17 cellular contexts compared by ENCODE assay signal in genomic region chr12:77968571-77968970, GRCh38.
A peak's percentile ranks its signal among the peaks of the same experiment; 100 is the strongest.
DNase-seq lines count a peak whose midpoint lies in the region; ATAC-seq and TF ChIP-seq lines count a peak whose summit lies in the region.
"Had no signal": no experiment of that assay in that cellular context is flagged by ENCODE, and none has a peak within 500 bp of the region (broad histone marks: within the 10 kb centered on the region; RNA-seq: fewer than 3 reads in every experiment).

No MANE protein-coding gene starts in this region.

- H4K8ac ChIP-seq in mesenchymal stem cell (ENCODE audit: low read length), result peak overlapping the region; percentile 69

- no peak overlapping the region for H4K91ac ChIP-seq in mesenchymal stem cell (ENCODE audit: low read length)

- H3K4me1 ChIP-seq in PC-9 (replicated peaks; ENCODE audit: insufficient read depth), result no peaks in the 10 kb centered on the region
- H3K4me1 ChIP-seq in mesenchymal stem cell (ENCODE audit: control insufficient read depth, insufficient read depth, low read depth, low read length), result no peaks in the 10 kb centered on the region
- H3K4me1 ChIP-seq: BLaER1 treated with 17β-estradiol and CSF1 and Interleukin-3, amounts not matched to agents 10 nM and 100 nM had no signal

- H2BK120ac ChIP-seq in mesenchymal stem cell (ENCODE audit: low read depth, low read length), result no peak overlapping the region

- no peaks in the 10 kb centered on the region for H4K20me1 ChIP-seq in PC-9 (ENCODE audit: insufficient read depth)
- H4K20me1 ChIP-seq: BLaER1 treated with 17β-estradiol and CSF1 and Interleukin-3, amounts not matched to agents 10 nM and 100 nM had no signal

- no peak overlapping the region for H2BK15ac ChIP-seq in mesenchymal stem cell (ENCODE audit: low read depth, poor library complexity, severe bottlenecking)

- no peak overlapping the region for H3K14ac ChIP-seq in mesenchymal stem cell (ENCODE audit: low read length in 2 of 2)

- no peak overlapping the region for H2BK5ac ChIP-seq in mesenchymal stem cell (ENCODE audit: low read depth, low read length, poor library complexity, severe bottlenecking)

- TF ChIP-seq POLR2A in GM18505 (IDR thresholded peaks at IDR 0.05; ENCODE audit: borderline replicate concordance, extremely low read depth, insufficient read depth, insufficient read length), result no peak

- intact Hi-C loops in PC-9 (cut with micrococcal nuclease; ENCODE audit: unreplicated experiment) (no loop called here), sciatic nerve (cut with DNase I) (no loop called here)
- intact Hi-C loops in activated naive CD4-positive, alpha-beta T cell treated with anti-CD3 and anti-CD28 coated beads for 36 hours (cut with micrococcal nuclease), result no loop called here

- H3K36me3 ChIP-seq in PC-9 (ENCODE audit: low read depth), result no peaks in the 10 kb centered on the region
- H3K36me3 ChIP-seq in mesenchymal stem cell (ENCODE audit: control insufficient read depth in 1 of 2, insufficient read depth in 2 of 2, low read depth in 1 of 2, low read length in 2 of 2), result peaks cover 0 to 35% of the 10 kb centered on the region in 2 experiments
- H3K36me3 ChIP-seq: BLaER1 treated with 17β-estradiol and CSF1 and Interleukin-3, amounts not matched to agents 10 nM and 100 nM had no signal

- ATAC-seq in sciatic nerve (peak; percentile 22), GM18505 (IDR thresholded peaks at IDR 0.05; ENCODE audit: unreplicated experiment) (no peak)

- no peak overlapping the region for H3K4me2 ChIP-seq in PC-9
- no peak overlapping the region for H3K4me2 ChIP-seq in mesenchymal stem cell (ENCODE audit: low read length, poor library complexity, severe bottlenecking)
- H3K4me2 ChIP-seq: BLaER1 treated with 17β-estradiol and CSF1 and Interleukin-3, amounts not matched to agents 10 nM and 100 nM had no signal

- H2BK12ac ChIP-seq in mesenchymal stem cell (ENCODE audit: low read length in 2 of 2), result no peak overlapping the region

- TF ChIP-seq CTCF in PC-9 (conservative IDR thresholded peaks at IDR 0.05), result no peak

- no peak overlapping the region for H3K27ac Mint-ChIP-seq in activated naive CD4-positive, alpha-beta T cell treated with anti-CD3 and anti-CD28 coated beads for 36 hours
- H3K27ac Mint-ChIP-seq: CD8-positive, alpha-beta memory T cell had no signal

- H3K27me3 ChIP-seq in PC-9 (ENCODE audit: insufficient read depth, low read depth), result no peaks in the 10 kb centered on the region
- H3K27me3 ChIP-seq in mesenchymal stem cell (ENCODE audit: control insufficient read depth in 1 of 2, insufficient read depth in 1 of 2, low read length in 2 of 2), result no peaks in the 10 kb centered on the region
- H3K27me3 ChIP-seq: BLaER1 treated with 17β-estradiol and CSF1 and Interleukin-3, amounts not matched to agents 10 nM and 100 nM had no signal

- H3K9me2 ChIP-seq in PC-9 (ENCODE audit: insufficient read depth), result no peaks in the 10 kb centered on the region

- 92% methylated on average over 5 of the region's 6 CpGs for WGBS in mesenchymal stem cell

- no peaks in the 10 kb centered on the region for H3F3A ChIP-seq in PC-9 (ENCODE audit: insufficient read depth, low read depth)

- CTCF ChIA-PET in PC-9 (lab: Charles Lee), result no interaction called here
- CTCF ChIA-PET in activated naive CD4-positive, alpha-beta T cell treated with anti-CD3 and anti-CD28 coated beads for 36 hours (lab: Charles Lee), result no interaction called here

- H2AFZ ChIP-seq in PC-9 (peak overlapping the region; percentile 50; the same call in 1 of the 2 replicates), mesenchymal stem cell (ENCODE audit: low read depth, low read length) (no peak overlapping the region)

- no peak overlapping the region for H3K4me3 Mint-ChIP-seq in activated naive CD4-positive, alpha-beta T cell treated with anti-CD3 and anti-CD28 coated beads for 36 hours
- H3K4me3 Mint-ChIP-seq: CD8-positive, alpha-beta memory T cell had no signal

- no peaks in the 10 kb centered on the region for H3K4me1 Mint-ChIP-seq in activated naive CD4-positive, alpha-beta T cell treated with anti-CD3 and anti-CD28 coated beads for 36 hours (ENCODE audit: low read depth)
- H3K4me1 Mint-ChIP-seq: CD8-positive, alpha-beta memory T cell had no signal

- no peak overlapping the region for H3K18ac ChIP-seq in mesenchymal stem cell (ENCODE audit: low read depth in 1 of 2, low read length in 2 of 2)

- H2AK5ac ChIP-seq in mesenchymal stem cell (ENCODE audit: low read length, severe bottlenecking), result no peak overlapping the region

- H3K9ac ChIP-seq in mesenchymal stem cell (ENCODE audit: low read length), result no peak overlapping the region
- H3K9ac ChIP-seq: BLaER1 treated with 17β-estradiol and CSF1 and Interleukin-3, amounts not matched to agents 10 nM and 100 nM had no signal

- no peaks in the 10 kb centered on the region for H3K9me3 Mint-ChIP-seq in activated naive CD4-positive, alpha-beta T cell treated with anti-CD3 and anti-CD28 coated beads for 36 hours

- H3K36me3 Mint-ChIP-seq in activated naive CD4-positive, alpha-beta T cell treated with anti-CD3 and anti-CD28 coated beads for 36 hours (ENCODE audit: low read depth), result no peaks in the 10 kb centered on the region
- H3K36me3 Mint-ChIP-seq: CD8-positive, alpha-beta memory T cell had no signal

- no peaks in the 10 kb centered on the region for H3K27me3 Mint-ChIP-seq in activated naive CD4-positive, alpha-beta T cell treated with anti-CD3 and anti-CD28 coated beads for 36 hours (ENCODE audit: low read depth)
- H3K27me3 Mint-ChIP-seq: CD8-positive, alpha-beta memory T cell had no signal

- H3K79me1 ChIP-seq in mesenchymal stem cell (replicated peaks; ENCODE audit: low read length, poor library complexity, severe bottlenecking), result peaks cover 7% of the 10 kb centered on the region

- H3K23ac ChIP-seq in mesenchymal stem cell (ENCODE audit: low read length in 2 of 2), result no peak overlapping the region

- no peak overlapping the region for H3K4me3 ChIP-seq in PC-9
- no peak overlapping the region for H3K4me3 ChIP-seq in mesenchymal stem cell (ENCODE audit: insufficient read depth in 1 of 2, low read depth in 1 of 2, low read length in 2 of 2)
- H3K4me3 ChIP-seq: BLaER1 treated with 17β-estradiol and CSF1 and Interleukin-3, amounts not matched to agents 10 nM and 100 nM had no signal

- POLR2A ChIA-PET in PC-9 (lab: Charles Lee; ENCODE audit: unreplicated experiment), result no interaction called here

- H3K79me2 ChIP-seq in PC-9 (ENCODE audit: low read depth), result no peaks in the 10 kb centered on the region

- no peak overlapping the region for H3K27ac ChIP-seq in PC-9
- no peak overlapping the region for H3K27ac ChIP-seq in mesenchymal stem cell (ENCODE audit: low read length, poor library complexity, severe bottlenecking)
- H3K27ac ChIP-seq: BLaER1 treated with 17β-estradiol and CSF1 and Interleukin-3, amounts not matched to agents 10 nM and 100 nM; RWPE1 had no signal

- H3K9me3 ChIP-seq in PC-9 (ENCODE audit: insufficient read depth, low read depth), result no peaks in the 10 kb centered on the region
- no peaks in the 10 kb centered on the region for H3K9me3 ChIP-seq in mesenchymal stem cell (ENCODE audit: control insufficient read depth, low read length)
- H3K9me3 ChIP-seq: BLaER1 treated with 17β-estradiol and CSF1 and Interleukin-3, amounts not matched to agents 10 nM and 100 nM had no signal

- H3K4ac ChIP-seq in mesenchymal stem cell (ENCODE audit: low read depth in 1 of 2, low read length in 2 of 2), result no peak overlapping the region

- DNase-seq in Ammon's horn (ENCODE audit: low spot score) (peak; percentile 30), PC-9 (no peak), mesenchymal stem cell (no peak), sciatic nerve (ENCODE audit: low spot score) (no peak), NCI-H1694 (lab: John Stamatoyannopoulos, UW) (no peak)
- DNase-seq in activated CD4-positive, CD25-positive, alpha-beta regulatory T cell (lab: John Stamatoyannopoulos, UW), result no peak
- no peak for DNase-seq in activated naive CD4-positive, alpha-beta T cell treated with anti-CD3 and anti-CD28 coated beads for 36 hours
- DNase-seq: CD8-positive, alpha-beta memory T cell; GF-D8; H7; Karpas-422; MM.1S; NCI-H1105; NCI-H187 treated with DMSO at 0.1 percent for 48 hours had no signal

- no TSS peak for BruUV-seq in PC-9 (replicated peaks; lab: Mats Ljungman, UMichigan)
